8 cellular contexts compared by ENCODE assay signal in the genomic region with DNA sequence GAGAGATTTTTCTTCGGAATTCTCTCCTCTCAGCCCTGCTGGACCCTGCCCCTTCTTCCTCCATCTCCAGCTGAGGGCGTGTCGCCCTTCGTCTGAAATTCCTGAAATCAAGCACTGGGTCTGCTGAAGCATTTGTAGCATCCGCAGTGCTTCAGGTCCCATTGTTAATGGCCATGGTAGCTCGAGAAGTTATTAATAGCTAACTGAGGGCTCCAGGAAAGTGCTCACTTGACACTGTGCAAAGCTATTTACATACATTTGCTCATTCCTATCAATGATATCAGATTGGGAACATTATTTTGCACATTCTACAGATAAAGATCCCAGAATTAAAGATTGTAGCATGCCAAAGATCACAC. TPM values are rescaled to one million over a fixed set of nuclear protein-coding genes. Genes with fewer than 3 reads are reported as not detected.
DNase-seq lines count a peak whose midpoint lies in the region; ATAC-seq, FAIRE-seq and TF ChIP-seq lines count a peak whose summit lies in the region.

No MANE protein-coding gene starts in this region.

- DNase-seq in DMS114 treated with DMSO at 0.1 percent for 48 hours (lab: John Stamatoyannopoulos, UW; ENCODE audit: unreplicated experiment) (peak; percentile 63), GM23338 (ENCODE audit: low spot score) (no peak), SJCRH30 (no peak), fibroblast of mammary gland (ENCODE audit: low read depth) (no peak), pancreas (no peak), GM13976 (ENCODE audit: low spot score) (no peak)

- peaks cover 7% of the 10 kb centered on the region; the same call in 1 of the 2 replicates for H3K36me3 ChIP-seq in GM23338 (ENCODE audit: insufficient read depth)
- H3K36me3 ChIP-seq in SJCRH30: peaks cover 4% of the 10 kb centered on the region
- H3K36me3 ChIP-seq in pancreas: no peaks in the 10 kb centered on the region

- H3K4me3 ChIP-seq in GM23338 (peak overlapping the region; percentile 89), SJCRH30 (peak overlapping the region; percentile 91), fibroblast of mammary gland (ENCODE audit: control insufficient read depth, low read depth, low read length) (peak overlapping the region; percentile 99), pancreas (peak overlapping the region; percentile 58 to 81 (median 73))

- no peaks in the 10 kb centered on the region for H3K9me2 ChIP-seq in GM23338 (ENCODE audit: insufficient read depth)

- no peaks in the 10 kb centered on the region for H3K27me3 ChIP-seq in GM23338 (ENCODE audit: insufficient read depth)
- H3K27me3 ChIP-seq in SJCRH30: no peaks in the 10 kb centered on the region
- H3K27me3 ChIP-seq in pancreas: no peaks in the 10 kb centered on the region

- H3K9me3 ChIP-seq in SJCRH30 (replicated peaks) (no peaks in the 10 kb centered on the region), pancreas (no peaks in the 10 kb centered on the region)

- no peaks in the 10 kb centered on the region for H3K27me3 Mint-ChIP-seq in GM23338 (ENCODE audit: insufficient read depth, low read depth, poor library complexity)

- in situ Hi-C loops in GM13976 (cut with MboI; ENCODE audit: low sequenced_read_pairs, unreplicated experiment): loop anchor here (25.0 kb wide), 1 partner anchor 806 kb away; the partner anchor contains the start of gene DNAJB12

- intact Hi-C loops in pancreas (cut with DNase I): no loop called here

- H3K4me1 Mint-ChIP-seq in GM23338: peaks cover 9% of the 10 kb centered on the region; the same call in 2 of the 3 replicates

- peaks cover 55% of the 10 kb centered on the region for H3K79me2 ChIP-seq in GM23338 (replicated peaks; ENCODE audit: insufficient read depth)

- H3K4me1 ChIP-seq in GM23338 (ENCODE audit: insufficient read depth) (0 out of 2 replicates have a peak, but pooled peaks cover 6% of the 10 kb centered on the region), SJCRH30 (no peaks in the 10 kb centered on the region), pancreas (peaks cover 0 to 21% (median 13%) of the 10 kb centered on the region in 3 donors)

- peak overlapping the region; percentile 87 for H3K4me2 ChIP-seq in GM23338

- 0% methylated on average over 6 of the region's 6 CpGs for WGBS in pancreas, 2 donors

- ATAC-seq in GM23338 (no peak), pancreas (peak in 2 of 4 donors; percentile 27 to 32), GM18520 (IDR thresholded peaks at IDR 0.05; ENCODE audit: unreplicated experiment) (no peak), GM21390 (IDR thresholded peaks at IDR 0.05; ENCODE audit: unreplicated experiment) (no peak)

- no peak for TF ChIP-seq CTCF in GM23338 (conservative IDR thresholded peaks at IDR 0.05; ENCODE audit: low read depth in 2 of 2)
- TF ChIP-seq CTCF in fibroblast of mammary gland (conservative IDR thresholded peaks at IDR 0.05; ENCODE audit: control insufficient read depth, insufficient read depth, low read depth, low read length): no peak
- no peak for TF ChIP-seq CTCF in pancreas (IDR thresholded peaks at IDR 0.05)
- TF ChIP-seq CTCF in GM13976 (IDR thresholded peaks at IDR 0.05; ENCODE audit: borderline replicate concordance, control extremely low read depth, extremely low read depth, insufficient read depth, missing control alignments): no peak

- H3F3A ChIP-seq in GM23338 (replicated peaks; ENCODE audit: low read depth): peaks cover 4% of the 10 kb centered on the region; the same call in 1 of the 2 replicates

- peak overlapping the region; percentile 19; the same call in 1 of the 2 replicates for H2AFZ ChIP-seq in GM23338

- peak overlapping the region; percentile 96 for H3K27ac Mint-ChIP-seq in GM23338

- peak overlapping the region; percentile 93 for H3K27ac ChIP-seq in GM23338 (ENCODE audit: low read depth)
- peak overlapping the region; percentile 64 for H3K27ac ChIP-seq in SJCRH30
- H3K27ac ChIP-seq in pancreas: peak overlapping the region; percentile 78 to 93 (median 90)

- H3K9me3 Mint-ChIP-seq in GM23338: no peaks in the 10 kb centered on the region; the same call in 2 of the 3 replicates

- H4K20me1 ChIP-seq in GM23338 (replicated peaks; ENCODE audit: insufficient read depth): peaks cover 2% of the 10 kb centered on the region; the same call in 1 of the 2 replicates

- no peak for FAIRE-seq in pancreas (lab: Jason Lieb, UNC)

- H3K36me3 Mint-ChIP-seq in GM23338 (ENCODE audit: low read depth): peaks cover 4% of the 10 kb centered on the region; the same call in 2 of the 3 replicates

- H3K4me3 Mint-ChIP-seq in GM23338: peak overlapping the region; percentile 100

TF ChIP-seq in GM23338, 12 proteins besides CTCF, POLR2A, EP300 and RAD21 (continues in another document):
- TF ChIP-seq, protein P1, sequence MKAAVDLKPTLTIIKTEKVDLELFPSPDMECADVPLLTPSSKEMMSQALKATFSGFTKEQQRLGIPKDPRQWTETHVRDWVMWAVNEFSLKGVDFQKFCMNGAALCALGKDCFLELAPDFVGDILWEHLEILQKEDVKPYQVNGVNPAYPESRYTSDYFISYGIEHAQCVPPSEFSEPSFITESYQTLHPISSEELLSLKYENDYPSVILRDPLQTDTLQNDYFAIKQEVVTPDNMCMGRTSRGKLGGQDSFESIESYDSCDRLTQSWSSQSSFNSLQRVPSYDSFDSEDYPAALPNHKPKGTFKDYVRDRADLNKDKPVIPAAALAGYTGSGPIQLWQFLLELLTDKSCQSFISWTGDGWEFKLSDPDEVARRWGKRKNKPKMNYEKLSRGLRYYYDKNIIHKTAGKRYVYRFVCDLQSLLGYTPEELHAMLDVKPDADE (IDR thresholded peaks at IDR 0.05): no peak
- TF ChIP-seq NANOG (IDR thresholded peaks at IDR 0.05; ENCODE audit: borderline replicate concordance) (no peak), EZH2 (IDR thresholded peaks at IDR 0.05; ENCODE audit: low read depth, unreplicated experiment) (no peak)

RNA-seq across cellular contexts. Expression of gene FAM149B1, which starts 0.5 kb away (rescaled TPM):
- 11.2 and 13.6 TPM in 2 replicates for total RNA-seq in GM23338 (2014; rRNA removed; shearing (Covaris generic))
- 14.7 and 19.3 TPM in 2 replicates for polyA plus RNA-seq in GM23338 (2016; fragmentation: Nextera tagmentation; extraction: Ambion mirVana)
- total RNA-seq in SJCRH30 (2014; rRNA removed; shearing (Covaris generic)): 10.1 and 12.4 TPM in 2 replicates
- 10 to 100 TPM in 2 of 6 donors, 1 to 10 TPM in 4; 6.6 to 15.8 (median 7.4) TPM for total RNA-seq in pancreas
- 10 to 100 TPM; 10.1 TPM for polyA plus RNA-seq in pancreas

RNA-seq across cellular contexts. Expression of gene ECD, which starts 0.7 kb away (rescaled TPM):
- 51.5 and 56.6 TPM in 2 replicates for total RNA-seq in GM23338 (2014; rRNA removed; shearing (Covaris generic))
- polyA plus RNA-seq in GM23338 (2016; fragmentation: Nextera tagmentation; extraction: Ambion mirVana) (25.6 and 37.8 TPM in 2 replicates), pancreas (1 to 10 TPM; 4.0 to 9.5 TPM)
- 47.9 and 48.0 TPM in 2 replicates for total RNA-seq in SJCRH30 (2014; rRNA removed; shearing (Covaris generic))
- 10 to 100 TPM in 3 of 6 donors, 1 to 10 TPM in 3; 7.3 to 12.2 (median 9.7) TPM for total RNA-seq in pancreas

RNA-seq across cellular contexts. Expression of gene NUDT13, which starts 58.2 kb away (rescaled TPM):
- total RNA-seq in GM23338 (2014; rRNA removed; shearing (Covaris generic)): 1.4 and 4.3 TPM in 2 replicates
- polyA plus RNA-seq in GM23338 (2016; fragmentation: Nextera tagmentation; extraction: Ambion mirVana) (2.2 and 3.6 TPM in 2 replicates), pancreas (1 to 10 TPM; 1.8 to 2.4 TPM)
- total RNA-seq in SJCRH30 (2014; rRNA removed; shearing (Covaris generic)): 0.49 and 0.84 TPM in 2 replicates
- total RNA-seq in pancreas: 1 to 10 TPM in 5 of 6 donors, under 1 TPM in 1; 0.95 to 1.8 (median 1.2) TPM
